11 cellular contexts compared by ENCODE assay signal in genomic region chr20:51531712-51532456, GRCh38. TPM values are rescaled to one million over a fixed set of nuclear protein-coding genes. Genes with fewer than 3 reads are reported as not detected.
DNase-seq lines count a peak whose midpoint lies in the region; ATAC-seq, FAIRE-seq and TF ChIP-seq lines count a peak whose summit lies in the region.
"Had no signal": no experiment of that assay in that cellular context is flagged by ENCODE, and none has a peak within 500 bp of the region (broad histone marks: within the 10 kb centered on the region; RNA-seq: fewer than 3 reads in every experiment).

No MANE protein-coding gene starts in this region.

- H3K4me3 Mint-ChIP-seq in nephron progenitor cell, result no peak overlapping the region

- H2AFZ ChIP-seq in GM12878 (ENCODE audit: control insufficient read depth, low read depth, low read length), result no peak overlapping the region

- peak overlapping the region; percentile 82 for H3K27ac ChIP-seq in left ventricle myocardium inferior (replicated peaks)
- peak overlapping the region; percentile 75 for H3K27ac ChIP-seq in GM12878 (ENCODE audit: control insufficient read depth, insufficient read depth)
- H3K27ac ChIP-seq in muscle layer of duodenum (ENCODE audit: low read length), result peak overlapping the region; percentile 61
- H3K27ac ChIP-seq in vagina, result peak overlapping the region; percentile 44

- H3K79me2 ChIP-seq in GM12878 (ENCODE audit: control insufficient read depth, insufficient read depth, low read length), result peaks cover 76% of the 10 kb centered on the region

- no peak for ATAC-seq in left cardiac atrium
- no peak for ATAC-seq in GM12878

- TF ChIP-seq RAD21 in GM12878 (IDR thresholded peaks at IDR 0.05; ENCODE audit: insufficient read depth, low read depth, low read length), result no peak

- CTCF ChIA-PET in GM12878 (lab: Yijun Ruan, JAX), result interaction anchor here (1.3 kb wide), 1 partner anchor 8 kb away, joined by 5 read pairs; no protein-coding TSS in a partner anchor

- TF ChIP-seq POLR2A in GM12878 (IDR thresholded peaks at IDR 0.05; ENCODE audit: low read depth, low read length), result no peak
- no peak for TF ChIP-seq POLR2A in vagina (IDR thresholded peaks at IDR 0.05)

- no TSS peak for BruUV-seq in GM12878 (replicated peaks; lab: Mats Ljungman, UMichigan)

- no peak for TF ChIP-seq EP300 in GM12878 (IDR thresholded peaks at IDR 0.05; ENCODE audit: borderline replicate concordance in 1 of 2, control insufficient read depth in 1 of 2, low read depth in 2 of 2, low read length in 2 of 2)

- intact Hi-C loops in left ventricle myocardium inferior (cut with micrococcal nuclease), result no loop called here
- intact Hi-C loops in left cardiac atrium (cut with DNase I), result no loop called here
- intact Hi-C loops in GM12878 (cut with micrococcal nuclease; ENCODE audit: unreplicated experiment), result no loop called here
- intact Hi-C loops in vagina (cut with DNase I), result no loop called here

- H3K9ac ChIP-seq in GM12878 (ENCODE audit: control insufficient read depth, insufficient read depth, low read length), result no peak overlapping the region

- POLR2A ChIA-PET in GM12878 (lab: Charles Lee), result interaction anchor here (1.4 kb wide), 1 partner anchor 50 kb away, joined by 3 read pairs; no protein-coding TSS in a partner anchor

- H3K9me3 ChIP-seq in left ventricle myocardium inferior (replicated peaks), result no peaks in the 10 kb centered on the region
- H3K9me3 ChIP-seq in GM12878 (replicated peaks; ENCODE audit: control insufficient read depth, insufficient read depth, low read length), result no peaks in the 10 kb centered on the region
- H3K9me3 ChIP-seq in muscle layer of duodenum (ENCODE audit: control insufficient read depth in 1 of 2, low read length in 2 of 2), result no peaks in the 10 kb centered on the region
- H3K9me3 ChIP-seq in vagina, result no peaks in the 10 kb centered on the region

- no peak overlapping the region for H3K27ac Mint-ChIP-seq in nephron progenitor cell

- H3K27me3 ChIP-seq in left ventricle myocardium inferior (ENCODE audit: low read depth) (no peaks in the 10 kb centered on the region), GM12878 (replicated peaks in 1 of 2; ENCODE audit: control insufficient read depth in 2 of 2, insufficient read depth in 2 of 2, low read length in 1 of 2) (no peaks in the 10 kb centered on the region), muscle layer of duodenum (ENCODE audit: low read depth, low read length) (no peaks in the 10 kb centered on the region), vagina (no peaks in the 10 kb centered on the region)

- H3K27me3 Mint-ChIP-seq in nephron progenitor cell (ENCODE audit: low read depth, poor library complexity), result peaks cover 9% of the 10 kb centered on the region

- H3K36me3 ChIP-seq in left ventricle myocardium inferior, result no peaks in the 10 kb centered on the region
- H3K36me3 ChIP-seq in GM12878 (ENCODE audit: control insufficient read depth in 2 of 2, insufficient read depth in 2 of 2, low read length in 1 of 2), result peaks cover 0 to 2% of the 10 kb centered on the region in 2 experiments; a peak in 2 of 4 replicates
- no peaks in the 10 kb centered on the region for H3K36me3 ChIP-seq in muscle layer of duodenum (ENCODE audit: control insufficient read depth in 1 of 2, insufficient read depth in 2 of 2, low read length in 2 of 2)
- no peaks in the 10 kb centered on the region for H3K36me3 ChIP-seq in vagina

- H3K36me3 Mint-ChIP-seq in nephron progenitor cell (ENCODE audit: low read depth), result no peaks in the 10 kb centered on the region

- DNase-seq in left ventricle myocardium inferior (no peak), left cardiac atrium (no peak), GM12878 (ENCODE audit: low read depth, low spot score) (no peak), vagina (ENCODE audit: extremely low spot score in 2 of 2) (no peak), nephron progenitor cell (no peak), G401 (ENCODE audit: low spot score) (no peak), NCI-H2081 (lab: John Stamatoyannopoulos, UW) (no peak)
- DNase-seq: NCI-H446 treated with DMSO at 0.1 percent for 48 hours, retina had no signal

- RAD21 ChIA-PET in GM12878 (lab: Charles Lee; ENCODE audit: unreplicated experiment), result interaction anchor here (0.6 to 1.6 kb wide), 2 partner anchors 10 to 127 kb away, joined by 3 to 4 read pairs; no protein-coding TSS in a partner anchor

- SMC1A ChIA-PET in GM12878 (lab: Charles Lee; ENCODE audit: uncharacterized antibody, unreplicated experiment), result interaction anchor here (1.1 to 1.3 kb wide), 2 partner anchors 31 to 51 kb away, joined by 3 to 5 read pairs; no protein-coding TSS in a partner anchor

- H3K4me1 Mint-ChIP-seq in nephron progenitor cell, result peaks cover 51% of the 10 kb centered on the region

- H3K4me2 ChIP-seq in GM12878 (ENCODE audit: control insufficient read depth, insufficient read depth), result peak overlapping the region; percentile 28

- WGBS in GM12878 (ENCODE audit: insufficient coverage, insufficient replicate concordance, low lambda C conversion rate, missing lambda C conversion rate), result 58% methylated on average over 12 of the region's 12 CpGs

- in situ Hi-C loops in GM12878 (cut with MboI), result no loop called here
- in situ Hi-C loops in G401 (cut with HindIII; ENCODE audit: low sequenced_read_pairs), result no loop called here

- FAIRE-seq in GM12878 (lab: Jason Lieb, UNC), result no peak

- H3K4me1 ChIP-seq in left ventricle myocardium inferior (peaks cover 50% of the 10 kb centered on the region), GM12878 (ENCODE audit: control insufficient read depth, insufficient read depth, low read length) (peaks cover 75% of the 10 kb centered on the region), muscle layer of duodenum (ENCODE audit: control insufficient read depth in 1 of 2, insufficient read depth in 2 of 2, low read length in 2 of 2) (peaks cover 0 to 12% of the 10 kb centered on the region in 2 donors), vagina (peaks cover 18% of the 10 kb centered on the region)

- H4K20me1 ChIP-seq in GM12878 (ENCODE audit: control insufficient read depth, insufficient read depth), result no peaks in the 10 kb centered on the region

- H3K4me3 ChIP-seq in left ventricle myocardium inferior, result peak overlapping the region; percentile 32
- no peak overlapping the region for H3K4me3 ChIP-seq in GM12878
- H3K4me3 ChIP-seq in muscle layer of duodenum (ENCODE audit: low read depth in 1 of 2, low read length in 2 of 2), result no peak overlapping the region
- H3K4me3 ChIP-seq in vagina, result no peak overlapping the region
- H3K4me3 ChIP-seq: lung had no signal

- no peaks in the 10 kb centered on the region for H3K9me3 Mint-ChIP-seq in nephron progenitor cell

- TF ChIP-seq CTCF in left ventricle myocardium inferior (IDR thresholded peaks at IDR 0.05; ENCODE audit: borderline replicate concordance) (no peak), GM12878 (IDR thresholded peaks at IDR 0.05 in 2 of 3, conservative IDR thresholded peaks at IDR 0.05 in 1 of 3; ENCODE audit: control insufficient read depth in 2 of 3, extremely low read depth in 1 of 3, insufficient read depth in 1 of 3, low read depth in 3 of 3, low read length in 3 of 3) (no peak), vagina (IDR thresholded peaks at IDR 0.05) (no peak), nephron progenitor cell (IDR thresholded peaks at IDR 0.05) (no peak)

TF ChIP-seq in GM12878, 131 proteins besides CTCF, POLR2A, EP300 and RAD21:
- TF ChIP-seq NFXL1 (IDR thresholded peaks at IDR 0.05; ENCODE audit: borderline replicate concordance) (0 out of 2 replicates have a peak, but pooled peaks have one; percentile 49), NR2C2 (IDR thresholded peaks at IDR 0.05; ENCODE audit: borderline replicate concordance, control insufficient read depth, insufficient read length, low read depth) (no peak), ZNF217 (IDR thresholded peaks at IDR 0.05) (0 out of 2 replicates have a peak, but pooled peaks have one; percentile 58), FOXK2 (IDR thresholded peaks at IDR 0.05) (no peak), SMARCA5 (IDR thresholded peaks at IDR 0.05) (0 out of 2 replicates have a peak, but pooled peaks have one; percentile 51)

RNA-seq across cellular contexts. Expression of gene NFATC2, which starts 10.6 kb away (rescaled TPM):
- total RNA-seq in left ventricle myocardium inferior, result 4.2 TPM
- total RNA-seq in left cardiac atrium, result 1 to 10 TPM; 5.7 to 7.0 TPM
- 24.0 and 24.8 TPM in 2 replicates for total RNA-seq in GM12878 (2013; cell fraction: nucleolus; rRNA removed)
- 5.1 TPM in 2 replicates for total RNA-seq in GM12878 (2014; rRNA removed)
- 3.7 and 4.3 TPM in 2 replicates for total RNA-seq in GM12878 (2014; rRNA removed; fragmentation: Illumina TruSeq; extraction: Trizol)
- 17.5 and 20.0 TPM in 2 replicates for total RNA-seq in GM12878 (2021)
- polyA plus RNA-seq in GM12878 (2011; ENCODE audit: low read depth), result 4.4 TPM
- 7.6 and 7.9 TPM in 2 replicates for polyA plus RNA-seq in GM12878 (2011; rRNA removed)
- polyA plus RNA-seq in GM12878 (2011; cell fraction: cytosol; rRNA removed), result 5.2 and 9.2 TPM in 2 replicates
- polyA plus RNA-seq in GM12878 (2011; cell fraction: nucleus; rRNA removed), result 15.6 and 22.7 TPM in 2 replicates
- polyA plus RNA-seq in GM12878 (2012), result 5.3 and 9.1 TPM in 2 replicates
- 12.3 and 12.7 TPM in 2 replicates for polyA plus RNA-seq in GM12878 (2014; fragmentation: Illumina TruSeq; extraction: Trizol)
- polyA plus RNA-seq in GM12878 (2014; fragmentation: Nextera tagmentation; extraction: Ambion mirVana), result 1 to 10 TPM; 3.3 to 7.3 TPM
- polyA plus RNA-seq in GM12878 (2014; rRNA removed), result 5.6 and 6.8 TPM in 2 replicates
- polyA plus RNA-seq in GM12878 (2016; fragmentation: Nextera tagmentation; extraction: Ambion mirVana), result 1 to 10 TPM; 7.3 to 7.7 TPM
- 12.2 and 12.7 TPM in 2 replicates for polyA minus RNA-seq in GM12878 (2011; rRNA and poly(A)+ RNA removed)
- polyA minus RNA-seq in GM12878 (2011; cell fraction: cytosol; rRNA and poly(A)+ RNA removed), result 11.8 and 12.8 TPM in 2 replicates
- polyA minus RNA-seq in GM12878 (2011; cell fraction: nucleus; rRNA and poly(A)+ RNA removed), result 10.2 and 22.1 TPM in 2 replicates
- total RNA-seq in vagina, result 7.4 TPM
- total RNA-seq in G401 (2014; rRNA removed; shearing (Covaris generic)), result 0.12 and 0.95 TPM in 2 replicates
